Comparison of ENCODE assay signal across 21 cellular contexts in genomic region chr1:189929501-189930099, GRCh38.
DNase-seq lines count a peak whose midpoint lies in the region; ATAC-seq and TF ChIP-seq lines count a peak whose summit lies in the region.
"Had no signal": no experiment of that assay in that cellular context is flagged by ENCODE, and none has a peak within 500 bp of the region (broad histone marks: within the 10 kb centered on the region; RNA-seq: fewer than 3 reads in every experiment).

No MANE protein-coding gene starts in this region.

- ATAC-seq in GM18511 (IDR thresholded peaks at IDR 0.05; ENCODE audit: unreplicated experiment) (no peak), psoas muscle (no peak), GM21515 (IDR thresholded peaks at IDR 0.05; ENCODE audit: unreplicated experiment) (no peak)
- ATAC-seq: HepG2, K562 had no signal

- no peaks in the 10 kb centered on the region for H3K4me1 ChIP-seq in BE2C
- H3K4me1 ChIP-seq in psoas muscle, result no peaks in the 10 kb centered on the region

- H3K27me3 ChIP-seq in BE2C, result no peaks in the 10 kb centered on the region
- no peaks in the 10 kb centered on the region for H3K27me3 ChIP-seq in psoas muscle (ENCODE audit: insufficient read depth in 3 of 3, low read length in 2 of 3)

- no peaks in the 10 kb centered on the region; the same call in 1 of the 2 replicates for H3K9me3 ChIP-seq in BE2C
- H3K9me3 ChIP-seq in psoas muscle, result no peaks in the 10 kb centered on the region

- H3K36me3 ChIP-seq in BE2C (no peaks in the 10 kb centered on the region), psoas muscle (ENCODE audit: insufficient read depth in 1 of 2, low read depth in 1 of 2) (no peaks in the 10 kb centered on the region)

- no peak for TF ChIP-seq CTCF in BE2C (IDR thresholded peaks at IDR 0.05; ENCODE audit: low read depth, low read length)
- TF ChIP-seq CTCF in epithelial cell of esophagus (IDR thresholded peaks at IDR 0.05; ENCODE audit: insufficient read depth, low read depth, low read length, missing control alignments), result no peak
- no peak for TF ChIP-seq CTCF in psoas muscle (IDR thresholded peaks at IDR 0.05)

- intact Hi-C loops in psoas muscle (cut with DNase I), result no loop called here

- H3K4me3 ChIP-seq in BE2C (ENCODE audit: low read depth, low read length) (no peak overlapping the region), epithelial cell of esophagus (ENCODE audit: low read length) (no peak overlapping the region), psoas muscle (no peak overlapping the region)
- H3K4me3 ChIP-seq: K562 had no signal

- no peak overlapping the region for H3K27ac ChIP-seq in psoas muscle
- H3K27ac ChIP-seq: C4-2B had no signal

- WGBS in psoas muscle, 3 donors, result 80 to 88% (median 85%) methylated on average over 6 of the region's 6 CpGs

- DNase-seq in BE2C (peak; percentile 21), HT-29 (ENCODE audit: low spot score) (peak; percentile 67), NCI-H69 (lab: John Stamatoyannopoulos, UW) (peak; percentile 53), epithelial cell of esophagus (ENCODE audit: low read depth) (peak; percentile 18), psoas muscle (no peak), NCI-H524 treated with DMSO at 0.1 percent for 48 hours (lab: John Stamatoyannopoulos, UW) (no peak)
- DNase-seq: AML-193; CD8-positive, alpha-beta memory T cell; EL; H9; HFFc6; NCI-H1092; NCI-H1436; NCI-H2029; NCI-H446; NCI-H82 had no signal

Comparison
In these comparisons a context has a peak if more than half of its experiments do, and no peak if none do; other contexts are left out.
1. DNase-seq: peak in BE2C (single experiment), HT-29 (single experiment), NCI-H69 (single experiment) and epithelial cell of esophagus (single experiment); none in psoas muscle (0 of 2) and NCI-H524 treated with DMSO at 0.1 percent for 48 hours (single experiment).